ENCODE assay signal across 8 cellular contexts in genomic region chr3:194135806-194136518, GRCh38. TPM values are rescaled to one million over a fixed set of nuclear protein-coding genes. Genes with fewer than 3 reads are reported as not detected.
DNase-seq lines count a peak whose midpoint lies in the region; ATAC-seq and TF ChIP-seq lines count a peak whose summit lies in the region.

Gene HES1 (plus strand): TSS chr3:194136148. CDS start chr3:194136381, 233 bp downstream.

- TF ChIP-seq POLR2A in Raji (IDR thresholded peaks at IDR 0.05; ENCODE audit: insufficient read depth, low read depth, low read length) = peak; percentile 92

- DNase-seq in COLO668 (lab: John Stamatoyannopoulos, UW; ENCODE audit: unreplicated experiment) (peak; percentile 85), GM20000 (ENCODE audit: low spot score) (peak; percentile 90), MG63 (peak; percentile 96), astrocyte of the spinal cord (ENCODE audit: low read depth, low spot score) (peak; percentile 98), right atrium auricular region (ENCODE audit: low spot score) (peak; percentile 98)

- H3K27ac ChIP-seq in right atrium auricular region (peak within 1 kb of the TSS; percentile 92 to 98), parathyroid adenoma (peak within 1 kb of the TSS; percentile 99)

- peaks cover 14% of the 10 kb centered on the region for H3K79me2 ChIP-seq in parathyroid adenoma

- H3K4me3 ChIP-seq in MG63 (peak within 1 kb of the TSS; percentile 65), astrocyte of the spinal cord (ENCODE audit: low read depth, low read length) (peak within 1 kb of the TSS; percentile 60), right atrium auricular region (peak within 1 kb of the TSS; percentile 59 to 75), parathyroid adenoma (ENCODE audit: low read depth, low read length) (peak within 1 kb of the TSS; percentile 99)

- H3K9me3 ChIP-seq in MG63 (no peaks in the 10 kb centered on the region), right atrium auricular region (no peaks in the 10 kb centered on the region), parathyroid adenoma (ENCODE audit: control insufficient read depth, low read length) (no peaks in the 10 kb centered on the region)

- peak within 1 kb of the TSS; percentile 82 for H3K9ac ChIP-seq in parathyroid adenoma

- H3K27me3 ChIP-seq in MG63 = no peaks in the 10 kb centered on the region
- H3K27me3 ChIP-seq in right atrium auricular region = no peaks in the 10 kb centered on the region
- H3K27me3 ChIP-seq in parathyroid adenoma (ENCODE audit: control insufficient read depth, insufficient read depth, low read length) = no peaks in the 10 kb centered on the region

- TF ChIP-seq CTCF in GM20000 (IDR thresholded peaks at IDR 0.05; ENCODE audit: extremely low read depth, missing control alignments) (no peak), astrocyte of the spinal cord (IDR thresholded peaks at IDR 0.05; ENCODE audit: low read depth, low read length) (no peak), right atrium auricular region (IDR thresholded peaks at IDR 0.05) (no peak), parathyroid adenoma (IDR thresholded peaks at IDR 0.05) (no peak)

- in situ Hi-C loops in astrocyte of the spinal cord (cut with HindIII; ENCODE audit: low sequenced_read_pairs) = no loop called here

- H2AFZ ChIP-seq in parathyroid adenoma = peak within 1 kb of the TSS; percentile 81

- H3K4me2 ChIP-seq in parathyroid adenoma (ENCODE audit: low read length) = peak within 1 kb of the TSS; percentile 93

- H3K36me3 ChIP-seq in MG63 (peaks cover 5% of the 10 kb centered on the region; the same call in 1 of the 2 replicates), right atrium auricular region (no peaks in the 10 kb centered on the region), parathyroid adenoma (ENCODE audit: control insufficient read depth, insufficient read depth, low read length) (no peaks in the 10 kb centered on the region)

- H3K4me1 ChIP-seq in right atrium auricular region (peaks cover 0 to 51% of the 10 kb centered on the region in 2 donors), parathyroid adenoma (peaks cover 29% of the 10 kb centered on the region)

- ATAC-seq in HG03439 (IDR thresholded peaks at IDR 0.05; ENCODE audit: unreplicated experiment) = no peak

RNA-seq across cellular contexts. Expression of gene HES1, which starts in this region (rescaled TPM):
- total RNA-seq in MG63 (2014; rRNA removed; shearing (Covaris generic); ENCODE audit: low replicate concordance) = 17.7 and 19.3 TPM in 2 replicates
- 10 to 100 TPM; 32.1 to 43.6 TPM for total RNA-seq in right atrium auricular region
